13 cellular contexts compared by ENCODE assay signal in the genomic region with DNA sequence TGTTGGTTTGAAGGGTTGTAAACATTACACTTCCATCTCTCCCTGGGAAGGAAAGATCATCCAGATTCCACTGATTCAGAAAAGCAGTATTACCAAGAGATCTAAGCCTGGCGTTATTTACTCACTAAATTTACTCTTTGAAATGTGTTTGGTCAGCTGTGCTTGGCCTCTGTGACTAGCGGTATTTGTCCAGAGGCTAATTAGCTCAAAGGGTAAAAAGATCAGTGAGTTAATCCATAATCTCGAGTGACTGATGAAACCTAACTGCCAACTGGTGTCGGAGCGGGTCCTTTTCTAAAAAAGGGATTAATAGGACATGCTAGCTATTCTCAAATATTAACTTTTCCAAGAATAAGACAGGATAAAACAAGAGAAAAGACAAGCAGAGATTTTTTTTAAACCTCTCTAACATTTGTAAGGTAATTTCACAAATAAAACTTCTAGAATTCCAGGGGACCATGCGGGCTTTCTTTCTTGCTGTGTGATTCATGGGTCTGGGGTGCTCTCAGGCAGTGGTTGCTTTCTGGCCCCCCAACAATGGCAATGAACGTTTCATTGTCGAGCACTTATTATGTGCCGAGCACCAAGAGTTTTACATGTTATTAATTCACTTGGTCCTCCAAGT.
DNase-seq lines count a peak whose midpoint lies in the region; ATAC-seq, FAIRE-seq and TF ChIP-seq lines count a peak whose summit lies in the region.
"Had no signal": no experiment of that assay in that cellular context is flagged by ENCODE, and none has a peak within 500 bp of the region (broad histone marks: within the 10 kb centered on the region; RNA-seq: fewer than 3 reads in every experiment).

No MANE protein-coding gene starts in this region.

- H3K9me3 Mint-ChIP-seq in CD4-positive, alpha-beta memory T cell = peaks cover 0 to 7% (median 0%) of the 10 kb centered on the region in 8 donors
- H3K9me3 Mint-ChIP-seq in activated T-helper 1 cell treated with anti-CD3 and anti-CD28 coated beads, Interleukin-12 subunit alpha, Interleukin-12 subunit beta, Interleukin-2, Interleukin-4 antibody, amounts not matched to agents 30 ng/mL and 10 ng/mL and 1 ng/mL, durations not matched to agents 14 hours and 24 hours and 36 hours = peaks cover 4% of the 10 kb centered on the region
- peaks cover 0 to 4% of the 10 kb centered on the region in 2 donors for H3K9me3 Mint-ChIP-seq in natural killer cell

- H3K27ac ChIP-seq in CD4-positive, alpha-beta memory T cell (ENCODE audit: low read depth, low read length) = no peak overlapping the region
- no peak overlapping the region for H3K27ac ChIP-seq in OCI-LY7 (ENCODE audit: low read depth, low read length, poor library complexity, severe bottlenecking)
- H3K27ac ChIP-seq: lower lobe of right lung had no signal

- no peak overlapping the region for H2AFZ ChIP-seq in OCI-LY7 (ENCODE audit: low read length)

- no peak overlapping the region for H3K4me2 ChIP-seq in OCI-LY7 (ENCODE audit: low read length)

- peak overlapping the region in 6 of 7 donors; percentile 42 to 93 (median 81) for H3K27ac Mint-ChIP-seq in CD4-positive, alpha-beta memory T cell
- H3K27ac Mint-ChIP-seq in activated T-helper 1 cell treated with anti-CD3 and anti-CD28 coated beads, Interleukin-12 subunit alpha, Interleukin-12 subunit beta, Interleukin-2, Interleukin-4 antibody, amounts not matched to agents 30 ng/mL and 10 ng/mL and 1 ng/mL, durations not matched to agents 14 hours and 24 hours and 36 hours = peak overlapping the region; percentile 0
- H3K27ac Mint-ChIP-seq in natural killer cell = peak overlapping the region; percentile 90

- H3K36me3 ChIP-seq in CD4-positive, alpha-beta memory T cell (ENCODE audit: insufficient read depth, low read length) = no peaks in the 10 kb centered on the region
- H3K36me3 ChIP-seq in OCI-LY7 (ENCODE audit: insufficient read depth, low read length) = no peaks in the 10 kb centered on the region; the same call in 1 of the 2 replicates
- H3K36me3 ChIP-seq: lower lobe of right lung had no signal

- no peaks in the 10 kb centered on the region for H3K9me3 ChIP-seq in CD4-positive, alpha-beta memory T cell (ENCODE audit: control insufficient read depth in 1 of 2, low read length in 2 of 2)
- H3K9me3 ChIP-seq in OCI-LY7 (ENCODE audit: low read length) = no peaks in the 10 kb centered on the region
- H3K9me3 ChIP-seq: lower lobe of right lung had no signal

- intact Hi-C loops in CD4-positive, alpha-beta memory T cell (cut with micrococcal nuclease) = no loop called here
- intact Hi-C loops in activated T-helper 1 cell treated with anti-CD3 and anti-CD28 coated beads, Interleukin-12 subunit alpha, Interleukin-12 subunit beta, Interleukin-2, Interleukin-4 antibody, amounts not matched to agents 30 ng/mL and 10 ng/mL and 1 ng/mL, durations not matched to agents 14 hours and 24 hours and 36 hours (cut with micrococcal nuclease) = no loop called here
- intact Hi-C loops in natural killer cell (cut with micrococcal nuclease) (loop anchor here (2.0 to 10.0 kb wide), 2 partner anchors 107 to 287 kb away; no protein-coding TSS in a partner anchor), OCI-LY7 (cut with micrococcal nuclease; ENCODE audit: unreplicated experiment) (no loop called here)

- peak overlapping the region in 2 of 8 donors; percentile 27 to 34 for H3K4me3 Mint-ChIP-seq in CD4-positive, alpha-beta memory T cell
- no peak overlapping the region for H3K4me3 Mint-ChIP-seq in activated T-helper 1 cell treated with anti-CD3 and anti-CD28 coated beads, Interleukin-12 subunit alpha, Interleukin-12 subunit beta, Interleukin-2, Interleukin-4 antibody, amounts not matched to agents 30 ng/mL and 10 ng/mL and 1 ng/mL, durations not matched to agents 14 hours and 24 hours and 36 hours
- no peak overlapping the region for H3K4me3 Mint-ChIP-seq in natural killer cell

- no peaks in the 10 kb centered on the region for H4K20me1 ChIP-seq in OCI-LY7 (ENCODE audit: insufficient read depth, low read length)

- H3K4me3 ChIP-seq in CD4-positive, alpha-beta memory T cell (ENCODE audit: low read length in 2 of 2) = no peak overlapping the region
- no peak overlapping the region for H3K4me3 ChIP-seq in OCI-LY7 (ENCODE audit: low read depth, low read length, poor library complexity, severe bottlenecking)
- H3K4me3 ChIP-seq: lower lobe of right lung had no signal

- FAIRE-seq in RCC 7860 (lab: Jason Lieb, UNC) = no peak

- BruUV-seq in OCI-LY7 (replicated peaks; lab: Mats Ljungman, UMichigan) = no TSS peak

- CTCF ChIA-PET in CD4-positive, alpha-beta memory T cell (lab: Charles Lee; ENCODE audit: partially characterized antibody) = interaction anchor here (0.9 to 5.3 kb wide), 4 partner anchors 8 to 313 kb away, joined by 3 to 33 read pairs (median 7); no protein-coding TSS in a partner anchor
- CTCF ChIA-PET in OCI-LY7 (lab: Charles Lee; ENCODE audit: unreplicated experiment) = no interaction called here

- no peak for ATAC-seq in natural killer cell
- no peak for ATAC-seq in HG03025 (IDR thresholded peaks at IDR 0.05; ENCODE audit: low FRiP score, unreplicated experiment)

- POLR2A ChIA-PET in CD4-positive, alpha-beta memory T cell (lab: Charles Lee; ENCODE audit: partially characterized antibody) = interaction anchor here (1.6 to 2.5 kb wide), 3 partner anchors 9 to 34 kb away, joined by 4 to 9 read pairs (median 5); no protein-coding TSS in a partner anchor
- POLR2A ChIA-PET in OCI-LY7 (lab: Charles Lee) = interaction anchor here (0.7 to 2.4 kb wide), 5 partner anchors 9 to 182 kb away, joined by 3 to 15 read pairs (median 3); no protein-coding TSS in a partner anchor

- no peaks in the 10 kb centered on the region for H3K27me3 ChIP-seq in CD4-positive, alpha-beta memory T cell (ENCODE audit: insufficient read depth, low read length)

- H3K36me3 Mint-ChIP-seq in CD4-positive, alpha-beta memory T cell = peaks cover 15 to 35% of the 10 kb centered on the region in 2 donors
- H3K36me3 Mint-ChIP-seq in activated T-helper 1 cell treated with anti-CD3 and anti-CD28 coated beads, Interleukin-12 subunit alpha, Interleukin-12 subunit beta, Interleukin-2, Interleukin-4 antibody, amounts not matched to agents 30 ng/mL and 10 ng/mL and 1 ng/mL, durations not matched to agents 14 hours and 24 hours and 36 hours (ENCODE audit: low read depth) = peaks cover 18% of the 10 kb centered on the region
- no peaks in the 10 kb centered on the region for H3K36me3 Mint-ChIP-seq in natural killer cell

- peaks cover 35% of the 10 kb centered on the region for H3K4me1 ChIP-seq in CD4-positive, alpha-beta memory T cell (ENCODE audit: insufficient read depth, low read length)
- no peaks in the 10 kb centered on the region for H3K4me1 ChIP-seq in OCI-LY7 (ENCODE audit: insufficient read depth, low read length, poor library complexity, severe bottlenecking)

- H3K9me2 ChIP-seq in OCI-LY7 (ENCODE audit: insufficient read depth, low read length) = no peaks in the 10 kb centered on the region

- DNase-seq in CD4-positive, alpha-beta memory T cell = no peak
- DNase-seq in NCI-H1417 treated with DMSO at 0.1 percent for 48 hours (lab: John Stamatoyannopoulos, UW) (peak; percentile 86), natural killer cell (no peak), OCI-LY7 (ENCODE audit: low spot score) (no peak), RKO (ENCODE audit: low spot score) (no peak), RCC 7860 (ENCODE audit: low spot score) (no peak)
- no peak for DNase-seq in activated T-helper 1 cell treated with anti-CD3 and anti-CD28 coated beads, Interleukin-12 subunit alpha, Interleukin-12 subunit beta, Interleukin-2, Interleukin-4 antibody, amounts not matched to agents 30 ng/mL and 10 ng/mL and 1 ng/mL, durations not matched to agents 14 hours and 24 hours and 36 hours (ENCODE audit: low spot score)
- DNase-seq: activated T-cell treated with anti-CD3 and anti-CD28 coated beads for 4 hours, erythroblast, HCEC 1CT, lower lobe of right lung, nucleus accumbens had no signal

- TF ChIP-seq CTCF in natural killer cell (IDR thresholded peaks at IDR 0.05) = no peak
- TF ChIP-seq CTCF in OCI-LY7 (conservative IDR thresholded peaks at IDR 0.05; ENCODE audit: low read length) = no peak

- H3K27me3 Mint-ChIP-seq in CD4-positive, alpha-beta memory T cell = no peaks in the 10 kb centered on the region
- no peaks in the 10 kb centered on the region for H3K27me3 Mint-ChIP-seq in activated T-helper 1 cell treated with anti-CD3 and anti-CD28 coated beads, Interleukin-12 subunit alpha, Interleukin-12 subunit beta, Interleukin-2, Interleukin-4 antibody, amounts not matched to agents 30 ng/mL and 10 ng/mL and 1 ng/mL, durations not matched to agents 14 hours and 24 hours and 36 hours (ENCODE audit: insufficient read depth)
- H3K27me3 Mint-ChIP-seq in natural killer cell (ENCODE audit: low read depth in 2 of 2) = no peaks in the 10 kb centered on the region

- peaks cover 26 to 47% (median 38%) of the 10 kb centered on the region in 4 donors for H3K4me1 Mint-ChIP-seq in CD4-positive, alpha-beta memory T cell
- H3K4me1 Mint-ChIP-seq in activated T-helper 1 cell treated with anti-CD3 and anti-CD28 coated beads, Interleukin-12 subunit alpha, Interleukin-12 subunit beta, Interleukin-2, Interleukin-4 antibody, amounts not matched to agents 30 ng/mL and 10 ng/mL and 1 ng/mL, durations not matched to agents 14 hours and 24 hours and 36 hours (ENCODE audit: low read depth) = peaks cover 32% of the 10 kb centered on the region
- H3K4me1 Mint-ChIP-seq in natural killer cell = peaks cover 42 to 53% of the 10 kb centered on the region in 2 donors

- no peaks in the 10 kb centered on the region for H3K79me2 ChIP-seq in OCI-LY7 (ENCODE audit: insufficient read depth, low read depth, low read length)

Comparison
In these comparisons a context has a peak if more than half of its experiments do, and no peak if none do; other contexts are left out.
1. H3K27ac Mint-ChIP-seq: peak in every context shown above with its lines; median percentile 90 in natural killer cell; 81 in CD4-positive, alpha-beta memory T cell; 0 in activated T-helper 1 cell treated with anti-CD3 and anti-CD28 coated beads, Interleukin-12 subunit alpha, Interleukin-12 subunit beta, Interleukin-2, Interleukin-4 antibody, amounts not matched to agents 30 ng/mL and 10 ng/mL and 1 ng/mL, durations not matched to agents 14 hours and 24 hours and 36 hours.